14 cellular contexts compared by ENCODE assay signal in the genomic region with DNA sequence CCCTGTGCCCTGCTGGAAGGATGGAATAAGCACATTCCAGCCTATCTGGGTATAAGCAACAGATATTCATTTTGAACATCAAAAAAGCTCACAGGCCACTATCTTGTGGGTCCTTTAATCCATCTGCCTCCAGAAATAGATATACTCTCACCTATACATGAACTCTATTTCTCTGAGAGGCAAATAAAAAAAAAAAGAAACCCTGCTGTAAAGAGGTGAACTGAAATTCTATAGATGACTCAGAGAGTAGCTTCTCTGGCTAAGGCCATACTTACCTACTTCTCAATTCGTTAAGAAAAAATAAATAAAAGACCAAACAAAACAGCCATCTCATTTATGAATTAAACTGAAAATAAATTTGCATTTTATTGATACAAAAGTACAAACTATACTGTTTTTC.
DNase-seq lines count a peak whose midpoint lies in the region; ATAC-seq and FAIRE-seq lines count a peak whose summit lies in the region.
"Had no signal": no experiment of that assay in that cellular context is flagged by ENCODE, and none has a peak within 500 bp of the region (broad histone marks: within the 10 kb centered on the region; RNA-seq: fewer than 3 reads in every experiment).

No MANE protein-coding gene starts in this region.

- H3K27me3 Mint-ChIP-seq in activated T-helper 17 cell treated with anti-CD3 and anti-CD28 coated beads, Interleukin-2, amount 50 U/mL, for 72 hours = no peaks in the 10 kb centered on the region
- H3K27me3 Mint-ChIP-seq: CD4-positive, CD25-positive, alpha-beta regulatory T cell had no signal

- no peaks in the 10 kb centered on the region for H3K4me1 Mint-ChIP-seq in activated T-helper 17 cell treated with anti-CD3 and anti-CD28 coated beads, Interleukin-2, amount 50 U/mL, for 72 hours

- no peak for FAIRE-seq in frontal cortex (lab: Jason Lieb, UNC)

- H3K9me3 Mint-ChIP-seq in activated T-helper 17 cell treated with anti-CD3 and anti-CD28 coated beads, Interleukin-2, amount 50 U/mL, for 72 hours = peaks cover 3% of the 10 kb centered on the region

- DNase-seq in frontal cortex (ENCODE audit: low spot score in 2 of 2) (no peak), NCI-H69 (lab: John Stamatoyannopoulos, UW) (no peak), NCI-H345 (lab: John Stamatoyannopoulos, UW) (no peak), NCI-H2196 (lab: John Stamatoyannopoulos, UW; ENCODE audit: unreplicated experiment) (no peak)
- DNase-seq: activated CD4-positive, CD25-positive, alpha-beta regulatory T cell; activated T-cell treated with anti-CD3 and anti-CD28 coated beads, Interleukin-2, amount 50 U/mL, for 4 hours; aorta; CD4-positive, CD25-positive, alpha-beta regulatory T cell; mesendoderm had no signal

- H3K27ac Mint-ChIP-seq in activated T-helper 17 cell treated with anti-CD3 and anti-CD28 coated beads, Interleukin-2, amount 50 U/mL, for 72 hours = no peak overlapping the region
- H3K27ac Mint-ChIP-seq: CD4-positive, CD25-positive, alpha-beta regulatory T cell had no signal

- H3K4me3 Mint-ChIP-seq in activated T-helper 17 cell treated with anti-CD3 and anti-CD28 coated beads, Interleukin-2, amount 50 U/mL, for 72 hours = no peak overlapping the region
- H3K4me3 Mint-ChIP-seq: activated T-cell treated with anti-CD3 and anti-CD28 coated beads, Interleukin-2, amount 50 U/mL, for 4 hours; CD4-positive, CD25-positive, alpha-beta regulatory T cell had no signal

- ATAC-seq in GM18867 (IDR thresholded peaks at IDR 0.05; ENCODE audit: unreplicated experiment) (peak; percentile 73), GM21390 (IDR thresholded peaks at IDR 0.05; ENCODE audit: unreplicated experiment) (peak; percentile 98), HG02981 (IDR thresholded peaks at IDR 0.05; ENCODE audit: unreplicated experiment) (peak; percentile 92)
- ATAC-seq in activated T-helper 17 cell treated with anti-CD3 and anti-CD28 coated beads, Interleukin-2, amount 50 U/mL, for 72 hours (replicated peaks) = peak; percentile 52
- ATAC-seq: activated T-cell treated with anti-CD3 and anti-CD28 coated beads, Interleukin-2, amount 50 U/mL, for 4 hours; SK-N-SH treated with all-trans-retinoic acid at 6 μM for 48 hours had no signal

- H3K36me3 Mint-ChIP-seq in activated T-helper 17 cell treated with anti-CD3 and anti-CD28 coated beads, Interleukin-2, amount 50 U/mL, for 72 hours (ENCODE audit: low read depth) = peaks cover 30% of the 10 kb centered on the region
